ENCODE assay signal across 12 cellular contexts in genomic region chr20:1820137-1821074, GRCh38.
DNase-seq lines count a peak whose midpoint lies in the region; ATAC-seq, FAIRE-seq and TF ChIP-seq lines count a peak whose summit lies in the region.
"Had no signal": no experiment of that assay in that cellular context is flagged by ENCODE, and none has a peak within 500 bp of the region (broad histone marks: within the 10 kb centered on the region; RNA-seq: fewer than 3 reads in every experiment).

No MANE protein-coding gene starts in this region.

- no peak overlapping the region for H2AFZ ChIP-seq in endothelial cell of umbilical vein (ENCODE audit: low read depth, low read length)

- TF ChIP-seq CTCF in endothelial cell of umbilical vein (IDR thresholded peaks at IDR 0.05; ENCODE audit: extremely low read depth in 1 of 2, insufficient read depth in 1 of 2, low read depth in 1 of 2, low read length in 2 of 2): no peak
- TF ChIP-seq CTCF in lung (IDR thresholded peaks at IDR 0.05; ENCODE audit: control extremely low read depth, extremely low read depth): no peak
- no peak for TF ChIP-seq CTCF in Caco-2 (IDR thresholded peaks at IDR 0.05; ENCODE audit: insufficient read depth in 1 of 2, low read depth in 1 of 2, low read length in 1 of 2, severe bottlenecking in 1 of 2, unreplicated experiment in 1 of 2)

- H3K4me2 ChIP-seq in endothelial cell of umbilical vein (ENCODE audit: insufficient read depth, low read length): no peak overlapping the region

- no peaks in the 10 kb centered on the region for H4K20me1 ChIP-seq in endothelial cell of umbilical vein (replicated peaks; ENCODE audit: control insufficient read depth, extremely low read depth, insufficient read depth, low read length)

- TF ChIP-seq POLR2A in endothelial cell of umbilical vein (IDR thresholded peaks at IDR 0.05; ENCODE audit: low read depth, low read length): no peak

- H3K4me1 ChIP-seq in endothelial cell of umbilical vein (ENCODE audit: control insufficient read depth, extremely low read depth, insufficient read depth, low read length) (peaks cover 38% of the 10 kb centered on the region), lung (ENCODE audit: control insufficient read depth in 2 of 2, insufficient read depth in 2 of 2, low read length in 2 of 2) (peaks cover 5 to 19% of the 10 kb centered on the region in 2 donors), Caco-2 (no peaks in the 10 kb centered on the region)

- peaks cover 36% of the 10 kb centered on the region for H3K27me3 Mint-ChIP-seq in activated T-cell treated with anti-CD3 and anti-CD28 coated beads, Interleukin-2, amount 50 U/mL, for 4 hours (ENCODE audit: low read depth)
- no peaks in the 10 kb centered on the region for H3K27me3 Mint-ChIP-seq in Caco-2 (ENCODE audit: insufficient read depth, unreplicated experiment)

- H3K79me2 ChIP-seq in endothelial cell of umbilical vein (ENCODE audit: control insufficient read depth, insufficient read depth, low read length): no peaks in the 10 kb centered on the region

- H3K36me3 Mint-ChIP-seq in activated T-cell treated with anti-CD3 and anti-CD28 coated beads, Interleukin-2, amount 50 U/mL, for 4 hours (ENCODE audit: insufficient read depth): no peaks in the 10 kb centered on the region
- H3K36me3 Mint-ChIP-seq in Caco-2 (ENCODE audit: insufficient read depth, unreplicated experiment): no peaks in the 10 kb centered on the region

- H3K9me3 ChIP-seq in endothelial cell of umbilical vein (replicated peaks; ENCODE audit: control insufficient read depth, insufficient read depth, low read length) (no peaks in the 10 kb centered on the region), lung (ENCODE audit: control insufficient read depth in 2 of 2, insufficient read depth in 1 of 2, low read length in 1 of 2) (peaks cover 0 to 7% of the 10 kb centered on the region in 2 donors), Caco-2 (peaks cover 8% of the 10 kb centered on the region; the same call in 1 of the 2 replicates)

- dilution Hi-C loops in endothelial cell of umbilical vein (cut with MboI; ENCODE audit: extremely low pct_ligation_motif_present, low sequenced_read_pairs): no loop called here

- POLR2A ChIA-PET in endothelial cell of umbilical vein (lab: Charles Lee) (no interaction called here), Caco-2 (lab: Charles Lee) (no interaction called here)

- peaks cover 7% of the 10 kb centered on the region for H3K4me1 Mint-ChIP-seq in activated T-cell treated with anti-CD3 and anti-CD28 coated beads, Interleukin-2, amount 50 U/mL, for 4 hours (ENCODE audit: low read depth)
- no peaks in the 10 kb centered on the region for H3K4me1 Mint-ChIP-seq in Caco-2 (ENCODE audit: low read depth, unreplicated experiment)

- DNase-seq in AG20443 (ENCODE audit: low spot score): peak; percentile 85
- DNase-seq in NOMO-1 treated with DMSO at 0.1 percent for 48 hours (lab: John Stamatoyannopoulos, UW; ENCODE audit: unreplicated experiment): peak; percentile 48
- DNase-seq in endothelial cell of umbilical vein (ENCODE audit: low read depth, low spot score): no peak
- peak; percentile 49 for DNase-seq in lung (ENCODE audit: low spot score)
- DNase-seq in activated T-cell treated with anti-CD3 and anti-CD28 coated beads, Interleukin-2, amount 50 U/mL, for 4 hours: no peak
- DNase-seq in putamen (ENCODE audit: low spot score): no peak
- DNase-seq in Caco-2: no peak
- no peak for DNase-seq in OCI-M1 (lab: John Stamatoyannopoulos, UW)
- DNase-seq: activated gamma-delta T cell; NCI-H1048; stimulated activated naive CD4-positive, alpha-beta T cell treated with Interleukin-2 at 50 U/mL for 16 hours had no signal

- H3K36me3 ChIP-seq in endothelial cell of umbilical vein (ENCODE audit: control insufficient read depth in 2 of 2, extremely low read depth in 1 of 2, insufficient read depth in 2 of 2, low read length in 2 of 2): no peaks in the 10 kb centered on the region
- no peaks in the 10 kb centered on the region for H3K36me3 ChIP-seq in lung (ENCODE audit: control insufficient read depth in 2 of 2, insufficient read depth in 2 of 2, low read length in 2 of 2)
- H3K36me3 ChIP-seq in Caco-2 (ENCODE audit: control insufficient read depth, insufficient read depth, low read length): no peaks in the 10 kb centered on the region

- H3K27me3 ChIP-seq in endothelial cell of umbilical vein (ENCODE audit: control insufficient read depth in 2 of 2, insufficient read depth in 2 of 2, low read length in 2 of 2) (peaks cover 0 to 2% of the 10 kb centered on the region in 2 experiments), lung (ENCODE audit: control insufficient read depth, insufficient read depth) (no peaks in the 10 kb centered on the region), Caco-2 (replicated peaks; ENCODE audit: control insufficient read depth, insufficient read depth, low read length) (no peaks in the 10 kb centered on the region)

- H3K9me1 ChIP-seq in endothelial cell of umbilical vein (replicated peaks; ENCODE audit: control insufficient read depth, extremely low read depth, insufficient read depth, low read length): no peaks in the 10 kb centered on the region

- peak; percentile 77 for ATAC-seq in lung (ENCODE audit: insufficient read depth, low FRiP score)
- no peak for ATAC-seq in activated T-cell treated with anti-CD3 and anti-CD28 coated beads, Interleukin-2, amount 50 U/mL, for 4 hours

- 68 to 74% methylated on average over 8 of the region's 8 CpGs for WGBS in lung, 2 donors

- H3K27ac Mint-ChIP-seq in Caco-2 (ENCODE audit: unreplicated experiment): no peak overlapping the region

- H3K4me3 ChIP-seq in endothelial cell of umbilical vein (replicated peaks in 1 of 3; ENCODE audit: insufficient read depth in 1 of 3, low read depth in 1 of 3, low read length in 3 of 3): no peak overlapping the region
- no peak overlapping the region for H3K4me3 ChIP-seq in lung
- no peak overlapping the region for H3K4me3 ChIP-seq in Caco-2 (ENCODE audit: low read depth, low read length)

- intact Hi-C loops in endothelial cell of umbilical vein (cut with micrococcal nuclease): no loop called here
- intact Hi-C loops in Caco-2 (cut with micrococcal nuclease; ENCODE audit: unreplicated experiment): no loop called here

- CTCF ChIA-PET in endothelial cell of umbilical vein (lab: Charles Lee): interaction anchor here (1.2 to 1.8 kb wide), 3 partner anchors 8 to 44 kb away, joined by 4 to 6 read pairs (median 4); no protein-coding TSS in a partner anchor
- CTCF ChIA-PET in Caco-2 (lab: Charles Lee): interaction anchor here (0.6 kb wide), 1 partner anchor 10 kb away, joined by 4 read pairs; no protein-coding TSS in a partner anchor

- BruUV-seq in endothelial cell of umbilical vein (replicated peaks; lab: Mats Ljungman, UMichigan) (no TSS peak), Caco-2 (replicated peaks; lab: Mats Ljungman, UMichigan) (no TSS peak)

- peaks cover 25% of the 10 kb centered on the region for H3K9me3 Mint-ChIP-seq in activated T-cell treated with anti-CD3 and anti-CD28 coated beads, Interleukin-2, amount 50 U/mL, for 4 hours
- H3K9me3 Mint-ChIP-seq in Caco-2 (ENCODE audit: unreplicated experiment): no peaks in the 10 kb centered on the region

- FAIRE-seq in endothelial cell of umbilical vein (lab: Jason Lieb, UNC): peak; percentile 74

- no peak overlapping the region for H3K9ac ChIP-seq in endothelial cell of umbilical vein (replicated peaks; ENCODE audit: extremely low read depth, insufficient read depth, low read length)

- H3K27ac ChIP-seq in endothelial cell of umbilical vein (ENCODE audit: insufficient read depth, low read depth, low read length) (no peak overlapping the region), lung (ENCODE audit: low read depth in 1 of 2, low read length in 1 of 2) (peak overlapping the region; percentile 13 to 48)
- H3K27ac ChIP-seq: VCaP had no signal

- no peak overlapping the region for H3K4me3 Mint-ChIP-seq in activated T-cell treated with anti-CD3 and anti-CD28 coated beads, Interleukin-2, amount 50 U/mL, for 4 hours
- no peak overlapping the region for H3K4me3 Mint-ChIP-seq in Caco-2 (ENCODE audit: unreplicated experiment)

TF ChIP-seq in endothelial cell of umbilical vein, 7 proteins besides CTCF, POLR2A, EP300 and RAD21:
- TF ChIP-seq FOS (IDR thresholded peaks at IDR 0.05; ENCODE audit: borderline replicate concordance, insufficient read depth, low read length) (peak; percentile 20), MYC (IDR thresholded peaks at IDR 0.05; ENCODE audit: low read depth, low read length) (peak; percentile 91), GATA2 (IDR thresholded peaks at IDR 0.05; ENCODE audit: insufficient read depth, insufficient read length, low read depth, low read length) (no peak), JUN (IDR thresholded peaks at IDR 0.05; ENCODE audit: borderline replicate concordance, insufficient read depth, insufficient read length, low read depth) (peak; percentile 20)

Comparison
In these comparisons a context has a peak if more than half of its experiments do, and no peak if none do; other contexts are left out.
1. DNase-seq: peak in AG20443 (single experiment), NOMO-1 treated with DMSO at 0.1 percent for 48 hours (single experiment) and lung (single experiment); none in endothelial cell of umbilical vein (single experiment), activated T-cell treated with anti-CD3 and anti-CD28 coated beads, Interleukin-2, amount 50 U/mL, for 4 hours (single experiment), putamen (single experiment), Caco-2 (0 of 2) and OCI-M1 (single experiment).